ENCODE assay signal across 17 cellular contexts in genomic region chr7:600149-600814, GRCh38.
DNase-seq lines count a peak whose midpoint lies in the region; ATAC-seq and TF ChIP-seq lines count a peak whose summit lies in the region.
"Had no signal": no experiment of that assay in that cellular context is flagged by ENCODE, and none has a peak within 500 bp of the region (broad histone marks: within the 10 kb centered on the region; RNA-seq: fewer than 3 reads in every experiment).

No MANE protein-coding gene starts in this region.

- H3K27ac ChIP-seq in CD4-positive, alpha-beta T cell (ENCODE audit: low read depth, low read length): no peak overlapping the region
- no peak overlapping the region for H3K27ac ChIP-seq in endodermal cell (ENCODE audit: low read depth, low read length)

- no peaks in the 10 kb centered on the region for H3K27me3 ChIP-seq in CD4-positive, alpha-beta T cell (ENCODE audit: control insufficient read depth, insufficient read depth, low read length)
- no peaks in the 10 kb centered on the region for H3K27me3 ChIP-seq in endodermal cell (ENCODE audit: control insufficient read depth, insufficient read depth, low read length, poor library complexity, severe bottlenecking)
- H3K27me3 ChIP-seq: testis had no signal

- no peak for ATAC-seq in CD4-positive, alpha-beta T cell (ENCODE audit: poor library complexity)
- no peak for ATAC-seq in activated naive CD8-positive, alpha-beta T cell treated with anti-CD3 and anti-CD28 coated beads, Interleukin-2, amount 50 U/mL, for 24 hours
- no peak for ATAC-seq in natural killer cell treated with Interleukin-12 subunit alpha and Interleukin-12 subunit beta and Interleukin-15 and Interleukin-18, amount 100 ng/mL, for 72 hours
- ATAC-seq: GM12878 had no signal

- 93 to 94% methylated on average over 26 to 27 of the region's 27 CpGs for WGBS in endodermal cell (ENCODE audit: insufficient coverage in 1 of 2, insufficient read length in 1 of 2), 2 experiments

- no peak for DNase-seq in T-helper 2 cell treated with Interferon-gamma antibody and Interleukin-4, amounts not matched to agents 5 μg/mL and 100 μg/mL, for 36 hours (ENCODE audit: low spot score)
- DNase-seq in T-helper 2 cell (no peak), endodermal cell (no peak), NCI-H1092 (lab: John Stamatoyannopoulos, UW) (no peak), NCI-H510A (lab: John Stamatoyannopoulos, UW) (no peak)
- DNase-seq in CD4-positive, alpha-beta T cell: no peak
- no peak for DNase-seq in activated naive CD8-positive, alpha-beta T cell treated with anti-CD3 and anti-CD28 coated beads, Interleukin-2, amount 50 U/mL, for 24 hours
- DNase-seq in natural killer cell treated with Interleukin-12 subunit alpha and Interleukin-12 subunit beta and Interleukin-15 and Interleukin-18, amount 100 ng/mL, for 72 hours (ENCODE audit: low spot score): no peak
- DNase-seq: 8988T; NCI-H187 treated with DMSO at 0.1 percent for 48 hours; NCI-H446 treated with DMSO at 0.1 percent for 48 hours; retina; SHP77 treated with DMSO at 0.1 percent for 48 hours; stimulated activated CD4-positive, alpha-beta T cell treated with anti-CD3 and anti-CD28 coated beads, Interleukin-1b, Interleukin-23, amount 100 ng/mL, for 48 hours; T1000; testis had no signal

- H3K27me3 Mint-ChIP-seq in T-helper 2 cell treated with Interferon-gamma antibody and Interleukin-4, amounts not matched to agents 5 μg/mL and 100 μg/mL, for 36 hours (ENCODE audit: low read depth): no peaks in the 10 kb centered on the region
- no peaks in the 10 kb centered on the region for H3K27me3 Mint-ChIP-seq in CD4-positive, alpha-beta T cell
- H3K27me3 Mint-ChIP-seq in activated naive CD8-positive, alpha-beta T cell treated with anti-CD3 and anti-CD28 coated beads, Interleukin-2, amount 50 U/mL, for 24 hours: no peaks in the 10 kb centered on the region
- no peaks in the 10 kb centered on the region for H3K27me3 Mint-ChIP-seq in natural killer cell treated with Interleukin-12 subunit alpha and Interleukin-12 subunit beta and Interleukin-15 and Interleukin-18, amount 100 ng/mL, for 72 hours
- no peaks in the 10 kb centered on the region for H3K27me3 Mint-ChIP-seq in endodermal cell (ENCODE audit: insufficient read depth)

- peak overlapping the region; percentile 69 for H3K27ac Mint-ChIP-seq in T-helper 2 cell treated with Interferon-gamma antibody and Interleukin-4, amounts not matched to agents 5 μg/mL and 100 μg/mL, for 36 hours
- peak overlapping the region; percentile 33 for H3K27ac Mint-ChIP-seq in CD4-positive, alpha-beta T cell
- peak overlapping the region; percentile 99 for H3K27ac Mint-ChIP-seq in activated naive CD8-positive, alpha-beta T cell treated with anti-CD3 and anti-CD28 coated beads, Interleukin-2, amount 50 U/mL, for 24 hours
- peak overlapping the region in 1 of 2 donors; percentile 100 for H3K27ac Mint-ChIP-seq in natural killer cell treated with Interleukin-12 subunit alpha and Interleukin-12 subunit beta and Interleukin-15 and Interleukin-18, amount 100 ng/mL, for 72 hours
- H3K27ac Mint-ChIP-seq in endodermal cell: no peak overlapping the region

- intact Hi-C loops in CD4-positive, alpha-beta T cell (cut with DNase I, micrococcal nuclease): no loop called here

- H3K9me3 ChIP-seq in CD4-positive, alpha-beta T cell (ENCODE audit: control insufficient read depth, low read length): no peaks in the 10 kb centered on the region
- H3K9me3 ChIP-seq in endodermal cell (ENCODE audit: control insufficient read depth, low read length): no peaks in the 10 kb centered on the region
- H3K9me3 ChIP-seq: testis had no signal

- H3K9ac ChIP-seq in endodermal cell (ENCODE audit: extremely low read depth, low read length, poor library complexity, severe bottlenecking): no peak overlapping the region

- no peaks in the 10 kb centered on the region for H3K4me1 ChIP-seq in endodermal cell (ENCODE audit: control insufficient read depth, insufficient read depth, low read length)

- no peaks in the 10 kb centered on the region for H3K36me3 ChIP-seq in endodermal cell (ENCODE audit: control insufficient read depth, insufficient read depth, low read length)

- POLR2A ChIA-PET in CD4-positive, alpha-beta T cell (lab: Charles Lee): interaction anchor here (0.6 to 3.3 kb wide), 5 partner anchors 16 to 248 kb away, joined by 3 to 23 read pairs (median 3); no protein-coding TSS in a partner anchor

- peaks cover 33% of the 10 kb centered on the region for H3K4me1 Mint-ChIP-seq in T-helper 2 cell treated with Interferon-gamma antibody and Interleukin-4, amounts not matched to agents 5 μg/mL and 100 μg/mL, for 36 hours (ENCODE audit: low read depth)
- H3K4me1 Mint-ChIP-seq in CD4-positive, alpha-beta T cell (ENCODE audit: low read depth): peaks cover 47% of the 10 kb centered on the region
- H3K4me1 Mint-ChIP-seq in activated naive CD8-positive, alpha-beta T cell treated with anti-CD3 and anti-CD28 coated beads, Interleukin-2, amount 50 U/mL, for 24 hours: peaks cover 70% of the 10 kb centered on the region
- H3K4me1 Mint-ChIP-seq in natural killer cell treated with Interleukin-12 subunit alpha and Interleukin-12 subunit beta and Interleukin-15 and Interleukin-18, amount 100 ng/mL, for 72 hours (ENCODE audit: low read depth in 2 of 2): peaks cover 40 to 58% of the 10 kb centered on the region in 2 donors
- no peaks in the 10 kb centered on the region for H3K4me1 Mint-ChIP-seq in endodermal cell

- peaks cover 23% of the 10 kb centered on the region for H3K36me3 Mint-ChIP-seq in T-helper 2 cell treated with Interferon-gamma antibody and Interleukin-4, amounts not matched to agents 5 μg/mL and 100 μg/mL, for 36 hours (ENCODE audit: low read depth)
- peaks cover 23% of the 10 kb centered on the region for H3K36me3 Mint-ChIP-seq in CD4-positive, alpha-beta T cell (ENCODE audit: low read depth)
- peaks cover 38% of the 10 kb centered on the region for H3K36me3 Mint-ChIP-seq in activated naive CD8-positive, alpha-beta T cell treated with anti-CD3 and anti-CD28 coated beads, Interleukin-2, amount 50 U/mL, for 24 hours (ENCODE audit: low read depth)
- no peaks in the 10 kb centered on the region for H3K36me3 Mint-ChIP-seq in natural killer cell treated with Interleukin-12 subunit alpha and Interleukin-12 subunit beta and Interleukin-15 and Interleukin-18, amount 100 ng/mL, for 72 hours
- peaks cover 14% of the 10 kb centered on the region for H3K36me3 Mint-ChIP-seq in endodermal cell (ENCODE audit: low read depth)

- H3K4me3 ChIP-seq in endodermal cell (ENCODE audit: low read length): no peak overlapping the region
- H3K4me3 ChIP-seq: testis had no signal

- H3K4me3 Mint-ChIP-seq in T-helper 2 cell treated with Interferon-gamma antibody and Interleukin-4, amounts not matched to agents 5 μg/mL and 100 μg/mL, for 36 hours: no peak overlapping the region
- no peak overlapping the region for H3K4me3 Mint-ChIP-seq in CD4-positive, alpha-beta T cell
- H3K4me3 Mint-ChIP-seq in activated naive CD8-positive, alpha-beta T cell treated with anti-CD3 and anti-CD28 coated beads, Interleukin-2, amount 50 U/mL, for 24 hours: peak overlapping the region; percentile 77
- peak overlapping the region; percentile 22 for H3K4me3 Mint-ChIP-seq in natural killer cell treated with Interleukin-12 subunit alpha and Interleukin-12 subunit beta and Interleukin-15 and Interleukin-18, amount 100 ng/mL, for 72 hours
- H3K4me3 Mint-ChIP-seq in endodermal cell: no peak overlapping the region

- no peak for TF ChIP-seq CTCF in CD4-positive, alpha-beta T cell (IDR thresholded peaks at IDR 0.05)
- TF ChIP-seq CTCF in endodermal cell (conservative IDR thresholded peaks at IDR 0.05): no peak

- CTCF ChIA-PET in CD4-positive, alpha-beta T cell (lab: Charles Lee): no interaction called here

- H3K9me3 Mint-ChIP-seq in T-helper 2 cell treated with Interferon-gamma antibody and Interleukin-4, amounts not matched to agents 5 μg/mL and 100 μg/mL, for 36 hours: no peaks in the 10 kb centered on the region
- H3K9me3 Mint-ChIP-seq in CD4-positive, alpha-beta T cell: peaks cover 3% of the 10 kb centered on the region
- H3K9me3 Mint-ChIP-seq in activated naive CD8-positive, alpha-beta T cell treated with anti-CD3 and anti-CD28 coated beads, Interleukin-2, amount 50 U/mL, for 24 hours: no peaks in the 10 kb centered on the region
- H3K9me3 Mint-ChIP-seq in natural killer cell treated with Interleukin-12 subunit alpha and Interleukin-12 subunit beta and Interleukin-15 and Interleukin-18, amount 100 ng/mL, for 72 hours: no peaks in the 10 kb centered on the region
- no peaks in the 10 kb centered on the region for H3K9me3 Mint-ChIP-seq in endodermal cell

Comparison
In these comparisons a context has a peak if more than half of its experiments do, and no peak if none do; other contexts are left out.
1. H3K4me3 Mint-ChIP-seq: peak in activated naive CD8-positive, alpha-beta T cell treated with anti-CD3 and anti-CD28 coated beads, Interleukin-2, amount 50 U/mL, for 24 hours (single experiment) and natural killer cell treated with Interleukin-12 subunit alpha and Interleukin-12 subunit beta and Interleukin-15 and Interleukin-18, amount 100 ng/mL, for 72 hours (single experiment); none in T-helper 2 cell treated with Interferon-gamma antibody and Interleukin-4, amounts not matched to agents 5 μg/mL and 100 μg/mL, for 36 hours (single experiment), CD4-positive, alpha-beta T cell (single experiment) and endodermal cell (single experiment).